ENCODE assay signal across 8 cellular contexts in the genomic region with DNA sequence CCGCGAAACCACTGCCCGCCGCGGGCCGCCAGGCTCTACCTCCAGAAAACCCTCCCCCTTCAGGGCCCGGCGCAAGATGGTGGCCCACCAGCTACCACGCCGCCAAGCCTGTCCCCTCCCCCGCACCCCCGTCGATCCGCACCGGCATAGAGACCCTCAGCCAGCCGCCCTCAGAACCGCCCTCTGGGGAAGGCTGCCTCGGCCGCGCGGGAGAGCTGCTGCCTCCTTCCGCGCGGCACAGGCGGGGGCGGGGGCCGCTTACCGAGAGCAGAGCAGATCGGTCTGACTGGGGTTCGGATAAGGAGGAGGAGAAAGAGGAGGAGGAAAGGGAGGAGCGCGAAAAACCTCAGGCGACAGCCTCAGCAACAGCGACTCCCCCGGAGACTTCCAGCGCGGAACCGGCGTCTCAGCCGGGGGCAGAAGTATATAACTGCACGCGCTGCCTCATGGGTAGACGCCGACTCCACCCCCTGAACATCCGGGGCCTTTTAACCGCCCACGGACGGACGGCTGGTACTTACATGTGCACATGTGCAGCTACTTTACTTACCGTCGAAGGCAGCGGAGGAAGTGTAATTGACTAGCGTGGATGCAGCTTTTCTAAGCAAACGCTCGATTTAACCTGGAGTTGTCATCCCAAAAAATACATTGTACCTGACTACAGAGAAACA. TPM values are rescaled to one million over a fixed set of nuclear protein-coding genes. Genes with fewer than 3 reads are reported as not detected.
A peak's percentile ranks its signal among the peaks of the same experiment; 100 is the strongest.
DNase-seq lines count a peak whose midpoint lies in the region; ATAC-seq, FAIRE-seq and TF ChIP-seq lines count a peak whose summit lies in the region.

A gene with protein sequence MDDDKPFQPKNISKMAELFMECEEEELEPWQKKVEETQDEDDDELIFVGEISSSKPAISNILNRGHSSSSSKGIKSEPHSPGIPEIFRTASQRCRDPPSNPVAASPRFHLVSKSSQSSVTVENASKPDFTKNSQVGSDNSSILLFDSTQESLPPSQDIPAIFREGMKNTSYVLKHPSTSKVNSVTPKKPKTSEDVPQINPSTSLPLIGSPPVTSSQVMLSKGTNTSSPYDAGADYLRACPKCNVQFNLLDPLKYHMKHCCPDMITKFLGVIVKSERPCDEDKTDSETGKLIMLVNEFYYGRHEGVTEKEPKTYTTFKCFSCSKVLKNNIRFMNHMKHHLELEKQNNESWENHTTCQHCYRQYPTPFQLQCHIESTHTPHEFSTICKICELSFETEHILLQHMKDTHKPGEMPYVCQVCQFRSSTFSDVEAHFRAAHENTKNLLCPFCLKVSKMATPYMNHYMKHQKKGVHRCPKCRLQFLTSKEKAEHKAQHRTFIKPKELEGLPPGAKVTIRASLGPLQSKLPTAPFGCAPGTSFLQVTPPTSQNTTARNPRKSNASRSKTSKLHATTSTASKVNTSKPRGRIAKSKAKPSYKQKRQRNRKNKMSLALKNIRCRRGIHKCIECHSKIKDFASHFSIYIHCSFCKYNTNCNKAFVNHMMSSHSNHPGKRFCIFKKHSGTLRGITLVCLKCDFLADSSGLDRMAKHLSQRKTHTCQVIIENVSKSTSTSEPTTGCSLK (minus strand): TSS at position 400 of the 671 bp plus-strand sequence. CDS start 8,450 bp downstream, outside the sequence.

- in situ Hi-C loops in HepG2 (cut with HindIII; ENCODE audit: extremely low pct_ligation_motif_present, low pct_unique_long_range_greater_than_20kb), result no loop called here

- 19% methylated on average over 12 of the region's 55 CpGs for WGBS in HepG2 (ENCODE audit: low lambda C conversion rate)

- H3K9me3 Mint-ChIP-seq in activated CD4-positive, alpha-beta T cell treated with anti-CD3 and anti-CD28 coated beads, Interleukin-2, amount 10 ng/mL, durations not matched to agents 7 days and 5 days, result peaks cover 3% of the 10 kb centered on the region

- POLR2A ChIA-PET in activated CD4-positive, alpha-beta T cell treated with anti-CD3 and anti-CD28 coated beads, Interleukin-2, amount 10 ng/mL, durations not matched to agents 7 days and 5 days (lab: Charles Lee), result no interaction called here
- POLR2A ChIA-PET in HepG2 (lab: Yijun Ruan, JAX), result no interaction called here

- no TSS peak for BruUV-seq in HepG2 (replicated peaks; lab: Mats Ljungman, UMichigan)

- TF ChIP-seq RAD21 in HepG2 (CRISPR knock-in tag; IDR thresholded peaks at IDR 0.05), result no peak

- intact Hi-C loops in HepG2 (cut with micrococcal nuclease; ENCODE audit: unreplicated experiment), result no loop called here

- peaks cover 22% of the 10 kb centered on the region for H3K4me1 Mint-ChIP-seq in activated CD4-positive, alpha-beta T cell treated with anti-CD3 and anti-CD28 coated beads, Interleukin-2, amount 10 ng/mL, durations not matched to agents 7 days and 5 days

- peaks cover 4% of the 10 kb centered on the region for H3K36me3 Mint-ChIP-seq in activated CD4-positive, alpha-beta T cell treated with anti-CD3 and anti-CD28 coated beads, Interleukin-2, amount 10 ng/mL, durations not matched to agents 7 days and 5 days (ENCODE audit: low read depth)

- peaks cover 1% of the 10 kb centered on the region for H3K27me3 Mint-ChIP-seq in activated CD4-positive, alpha-beta T cell treated with anti-CD3 and anti-CD28 coated beads, Interleukin-2, amount 10 ng/mL, durations not matched to agents 7 days and 5 days

- no peaks in the 10 kb centered on the region for H3K9me3 ChIP-seq in HepG2 (ENCODE audit: low read length)

- H3K4me2 ChIP-seq in HepG2 (ENCODE audit: low read depth, low read length), result peak within 1 kb of the TSS; percentile 75

- TF ChIP-seq EP300 in HepG2 (IDR thresholded peaks at IDR 0.05; ENCODE audit: low read depth in 2 of 2, low read length in 2 of 2) (no peak), HepG2 (CRISPR knock-in tag; IDR thresholded peaks at IDR 0.05; ENCODE audit: borderline replicate concordance) (peak; percentile 23; the same call in 1 of the 2 replicates)

- ATAC-seq in GM19351 (IDR thresholded peaks at IDR 0.05; ENCODE audit: unreplicated experiment) (peak; percentile 89), HG03520 (IDR thresholded peaks at IDR 0.05; ENCODE audit: unreplicated experiment) (peak; percentile 95), HepG2 (peak; percentile 97)

- H3K9ac ChIP-seq in HepG2 (ENCODE audit: insufficient read depth, low read depth, low read length), result peak within 1 kb of the TSS; percentile 77

- H3K36me3 ChIP-seq in HepG2 (replicated peaks in 1 of 2; ENCODE audit: control insufficient read depth in 1 of 2, insufficient read depth in 2 of 2, low read length in 2 of 2), result no peaks in the 10 kb centered on the region

- no peaks in the 10 kb centered on the region; a peak in 1 of 5 replicates for H3K27me3 ChIP-seq in HepG2 (ENCODE audit: control insufficient read depth in 1 of 2, insufficient read depth in 2 of 2, low read length in 2 of 2)

- peak within 1 kb of the TSS; percentile 91 for H3K27ac Mint-ChIP-seq in activated CD4-positive, alpha-beta T cell treated with anti-CD3 and anti-CD28 coated beads, Interleukin-2, amount 10 ng/mL, durations not matched to agents 7 days and 5 days

- CTCF ChIA-PET in activated CD4-positive, alpha-beta T cell treated with anti-CD3 and anti-CD28 coated beads, Interleukin-2, amount 10 ng/mL, durations not matched to agents 7 days and 5 days (lab: Charles Lee), result interaction anchor here (1.1 kb wide), 1 partner anchor 638 kb away, joined by 4 read pairs; no protein-coding TSS in a partner anchor
- CTCF ChIA-PET in HepG2 (lab: Yijun Ruan, JAX; ENCODE audit: low intra/inter-chr PET ratio, low total read pairs), result no interaction called here

- FAIRE-seq in HepG2 (lab: Jason Lieb, UNC), result peak; percentile 81

- no peak within 1 kb of the TSS for H2AFZ ChIP-seq in HepG2 (ENCODE audit: low read length)

- no peaks in the 10 kb centered on the region for H4K20me1 ChIP-seq in HepG2 (ENCODE audit: insufficient read depth, low read length)

- H3K27ac ChIP-seq in HepG2 (ENCODE audit: extremely low read length, insufficient read depth, low read length), result peak within 1 kb of the TSS; percentile 69

- H3K4me3 Mint-ChIP-seq in activated CD4-positive, alpha-beta T cell treated with anti-CD3 and anti-CD28 coated beads, Interleukin-2, amount 10 ng/mL, durations not matched to agents 7 days and 5 days, result peak within 1 kb of the TSS; percentile 86

- 0 out of 2 replicates have a peak, but pooled peaks cover 11% of the 10 kb centered on the region for H3K4me1 ChIP-seq in HepG2 (ENCODE audit: insufficient read depth, low read length)

- peaks cover 3% of the 10 kb centered on the region for H3K79me2 ChIP-seq in HepG2 (ENCODE audit: insufficient read depth, low read length)

- H3K4me3 ChIP-seq in HepG2 (replicated peaks in 1 of 3; ENCODE audit: insufficient read depth in 1 of 3, low read depth in 2 of 3, low read length in 3 of 3), result peak within 1 kb of the TSS; percentile 71 to 75 (median 71)

- peak; percentile 46 for TF ChIP-seq CTCF in HepG2 (CRISPR knock-in tag; IDR thresholded peaks at IDR 0.05)

- DNase-seq in CD1c-positive myeloid dendritic cell (ENCODE audit: extremely low spot score) (peak; percentile 93), NCI-H526 (lab: John Stamatoyannopoulos, UW) (peak; percentile 89 to 96), dermis blood vessel endothelial cell (peak; percentile 90), HepG2 (ENCODE audit: low spot score) (peak; percentile 75)
- DNase-seq in activated CD4-positive, alpha-beta T cell treated with anti-CD3 and anti-CD28 coated beads, Interleukin-2, amount 10 ng/mL, durations not matched to agents 7 days and 5 days, result peak; percentile 92
- DNase-seq in stimulated activated CD4-positive, alpha-beta T cell treated with anti-CD3 and anti-CD28 coated beads, Interleukin-2, amount 100 ng/mL, for 48 hours, result peak; percentile 81 to 85

- TF ChIP-seq POLR2A in HepG2 (IDR thresholded peaks at IDR 0.05; ENCODE audit: insufficient read depth in 1 of 2, low read depth in 2 of 2, low read length in 2 of 2), result peak; percentile 93 to 96

TF ChIP-seq in HepG2, 621 proteins besides CTCF, POLR2A, EP300 and RAD21 (continues in another document):
- TF ChIP-seq SIN3B (IDR thresholded peaks at IDR 0.05; ENCODE audit: low read length) (no peak), ZMYM4 (CRISPR knock-in tag; IDR thresholded peaks at IDR 0.05) (peak; percentile 98), ZNF644 (CRISPR knock-in tag; IDR thresholded peaks at IDR 0.05; ENCODE audit: low read depth) (no peak), MXD4 (CRISPR knock-in tag; IDR thresholded peaks at IDR 0.05) (peak; percentile 24; the same call in 1 of the 2 replicates)

RNA-seq across cellular contexts. Expression of the gene that starts here (rescaled TPM):
- total RNA-seq in activated CD4-positive, alpha-beta T cell treated with anti-CD3 and anti-CD28 coated beads, Interleukin-2, amount 10 ng/mL, durations not matched to agents 7 days and 5 days, result 1 to 10 TPM; 4.6 to 6.2 TPM
- 2.9 and 4.0 TPM in 2 replicates for total RNA-seq in dermis blood vessel endothelial cell
- 3.3 and 5.4 TPM in 2 replicates for total RNA-seq in HepG2 (2016; rRNA removed; fragmentation: Illumina TruSeq; extraction: Trizol)
- total RNA-seq in HepG2 (2016; cell fraction: cytosol; rRNA removed; fragmentation: Illumina TruSeq; extraction: Trizol; ENCODE audit: low read depth), result 0.40 and 0.62 TPM in 2 replicates
- 3.0 and 5.0 TPM in 2 replicates for total RNA-seq in HepG2 (2016; cell fraction: insoluble cytoplasmic fraction; rRNA removed; fragmentation: Illumina TruSeq; extraction: Trizol)
- total RNA-seq in HepG2 (2016; cell fraction: membrane; rRNA removed; fragmentation: Illumina TruSeq; extraction: Trizol), result 2.7 and 2.8 TPM in 2 replicates
- 3.1 and 5.0 TPM in 2 replicates for total RNA-seq in HepG2 (2016; cell fraction: nucleus; rRNA removed; fragmentation: Illumina TruSeq; extraction: Trizol)
- 2.7 and 3.0 TPM in 2 replicates for polyA plus RNA-seq in HepG2 (2011; rRNA removed)
- polyA plus RNA-seq in HepG2 (2011; cell fraction: cytosol; rRNA removed), result 1.1 and 1.8 TPM in 2 replicates
- 1.4 and 2.0 TPM in 2 replicates for polyA plus RNA-seq in HepG2 (2011; cell fraction: nucleus; rRNA removed)
- 0.96 and 1.4 TPM in 2 replicates for polyA plus RNA-seq in HepG2 (2012)
- polyA plus RNA-seq in HepG2 (2016; cell fraction: cytosol; fragmentation: Illumina TruSeq; extraction: Trizol; ENCODE audit: low read depth), result 0.08 TPM in 2 replicates
- 3.0 and 3.2 TPM in 2 replicates for polyA plus RNA-seq in HepG2 (2016; cell fraction: insoluble cytoplasmic fraction; fragmentation: Illumina TruSeq; extraction: Trizol; ENCODE audit: low read depth)
- 0.23 and 0.34 TPM in 2 replicates for polyA plus RNA-seq in HepG2 (2016; cell fraction: membrane; fragmentation: Illumina TruSeq; extraction: Trizol; ENCODE audit: low read depth)
- polyA plus RNA-seq in HepG2 (2016; cell fraction: nucleus; fragmentation: Illumina TruSeq; extraction: Trizol; ENCODE audit: insufficient read depth, low read depth), result 4.2 and 4.8 TPM in 2 replicates
- 2.0 and 3.9 TPM in 2 replicates for polyA minus RNA-seq in HepG2 (2011; rRNA and poly(A)+ RNA removed; ENCODE audit: low replicate concordance)
- polyA minus RNA-seq in HepG2 (2011; cell fraction: cytosol; rRNA and poly(A)+ RNA removed), result 2.5 and 3.0 TPM in 2 replicates
- polyA minus RNA-seq in HepG2 (2011; cell fraction: nucleus; rRNA and poly(A)+ RNA removed), result 4.1 and 7.0 TPM in 2 replicates

Comparison
In these comparisons a context has a peak if more than half of its experiments do, and no peak if none do; other contexts are left out.
1. Peak in every context shown above with its lines: DNase-seq, ATAC-seq, H3K4me3 ChIP-seq and H3K27ac ChIP-seq.